Comparison of ENCODE assay signal across 8 cellular contexts in the genomic region with DNA sequence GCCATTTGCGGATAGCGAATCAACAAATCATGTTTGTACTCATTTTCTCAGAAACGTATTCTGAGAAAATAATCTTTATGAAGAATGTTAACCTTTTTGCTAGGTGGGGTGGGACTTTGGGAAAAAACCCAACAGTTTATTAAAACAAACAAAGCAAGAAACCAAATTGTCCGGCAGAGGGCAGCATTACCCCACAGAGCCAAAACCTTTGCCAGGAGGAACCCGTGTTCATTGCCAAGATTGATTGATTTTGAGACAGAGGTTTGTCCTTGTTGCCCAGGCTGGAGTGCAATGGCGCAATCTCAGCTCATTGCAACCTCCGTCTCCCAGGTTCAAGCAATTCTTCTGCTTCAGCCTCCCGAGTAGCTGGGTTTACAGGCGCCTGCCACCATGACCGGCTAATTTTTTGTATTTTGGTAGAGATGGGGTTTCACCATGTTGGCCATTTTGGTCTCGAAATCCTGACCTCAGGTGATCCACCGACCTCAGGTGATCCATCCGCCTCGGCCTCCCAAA.
DNase-seq lines count a peak whose midpoint lies in the region; ATAC-seq and TF ChIP-seq lines count a peak whose summit lies in the region.

No MANE protein-coding gene starts in this region.

- no peaks in the 10 kb centered on the region for H3K27me3 ChIP-seq in NT2/D1 (ENCODE audit: insufficient read depth, insufficient read length)

- no peak overlapping the region for H3K9ac ChIP-seq in NT2/D1 (ENCODE audit: insufficient read length, low read depth)

- H3K4me3 ChIP-seq in NT2/D1 (ENCODE audit: insufficient read length, low read depth) = no peak overlapping the region

- H3K36me3 Mint-ChIP-seq in naive B cell = no peaks in the 10 kb centered on the region
- H3K36me3 Mint-ChIP-seq in stimulated activated effector memory CD8-positive, alpha-beta T cell treated with anti-CD3 and anti-CD28 coated beads, Interleukin-12 subunit alpha, Interleukin-12 subunit beta, amount 100 ng/mL, for 72 hours = no peaks in the 10 kb centered on the region

- no peaks in the 10 kb centered on the region for H3K4me1 ChIP-seq in NT2/D1 (ENCODE audit: insufficient read depth, insufficient read length)

- DNase-seq in CMK (ENCODE audit: low read depth) (peak; percentile 31), HuH-7 (ENCODE audit: low spot score) (peak; percentile 72), NT2/D1 (ENCODE audit: low read depth, low spot score) (peak; percentile 82), erythroblast (lab: John Stamatoyannopoulos, UW) (peak; percentile 66 to 84), naive B cell (peak; percentile 59)
- peak; percentile 43 for DNase-seq in activated CD8-positive, alpha-beta memory T cell treated with anti-CD3 and anti-CD28 coated beads, Interleukin-2, amount 50 U/mL, for 1 hour (ENCODE audit: extremely low read depth)
- peak; percentile 65 to 83 for DNase-seq in stimulated activated effector memory CD8-positive, alpha-beta T cell treated with anti-CD3 and anti-CD28 coated beads, Interleukin-12 subunit alpha, Interleukin-12 subunit beta, amount 100 ng/mL, for 72 hours (ENCODE audit: low spot score in 2 of 2)

- no peak for TF ChIP-seq POLR2A in erythroblast (IDR thresholded peaks at IDR 0.05; ENCODE audit: low read length)

- no peak overlapping the region for H3K4me3 Mint-ChIP-seq in naive B cell
- no peak overlapping the region for H3K4me3 Mint-ChIP-seq in stimulated activated effector memory CD8-positive, alpha-beta T cell treated with anti-CD3 and anti-CD28 coated beads, Interleukin-12 subunit alpha, Interleukin-12 subunit beta, amount 100 ng/mL, for 72 hours

- H3K9me3 Mint-ChIP-seq in naive B cell = peaks cover 0 to 12% (median 2%) of the 10 kb centered on the region in 7 donors
- H3K9me3 Mint-ChIP-seq in stimulated activated effector memory CD8-positive, alpha-beta T cell treated with anti-CD3 and anti-CD28 coated beads, Interleukin-12 subunit alpha, Interleukin-12 subunit beta, amount 100 ng/mL, for 72 hours = no peaks in the 10 kb centered on the region

- peak in 1 of 2 donors; percentile 53 for ATAC-seq in naive B cell (ENCODE audit: low read depth in 2 of 2)
- ATAC-seq in stimulated activated effector memory CD8-positive, alpha-beta T cell treated with anti-CD3 and anti-CD28 coated beads, Interleukin-12 subunit alpha, Interleukin-12 subunit beta, amount 100 ng/mL, for 72 hours = no peak
- ATAC-seq in GM21381 (IDR thresholded peaks at IDR 0.05; ENCODE audit: unreplicated experiment) = no peak

- H3K36me3 ChIP-seq in NT2/D1 (ENCODE audit: insufficient read depth, insufficient read length, low read length) = no peaks in the 10 kb centered on the region

- no peak overlapping the region for H3K27ac Mint-ChIP-seq in naive B cell
- H3K27ac Mint-ChIP-seq in stimulated activated effector memory CD8-positive, alpha-beta T cell treated with anti-CD3 and anti-CD28 coated beads, Interleukin-12 subunit alpha, Interleukin-12 subunit beta, amount 100 ng/mL, for 72 hours = no peak overlapping the region

- no peaks in the 10 kb centered on the region for H3K4me1 Mint-ChIP-seq in naive B cell
- H3K4me1 Mint-ChIP-seq in stimulated activated effector memory CD8-positive, alpha-beta T cell treated with anti-CD3 and anti-CD28 coated beads, Interleukin-12 subunit alpha, Interleukin-12 subunit beta, amount 100 ng/mL, for 72 hours = no peaks in the 10 kb centered on the region

- H3K27me3 Mint-ChIP-seq in naive B cell = peaks cover 18 to 30% (median 20%) of the 10 kb centered on the region in 3 donors

- no peaks in the 10 kb centered on the region for H3K9me3 ChIP-seq in NT2/D1 (ENCODE audit: insufficient read depth, low read length)

Comparison
In these comparisons a context has a peak if more than half of its experiments do, and no peak if none do; other contexts are left out.
1. DNase-seq: peak in every context shown above with its lines; median percentile 82 in NT2/D1; 75 in erythroblast; 74 in stimulated activated effector memory CD8-positive, alpha-beta T cell treated with anti-CD3 and anti-CD28 coated beads, Interleukin-12 subunit alpha, Interleukin-12 subunit beta, amount 100 ng/mL, for 72 hours; 72 in HuH-7; 59 in naive B cell; 43 in activated CD8-positive, alpha-beta memory T cell treated with anti-CD3 and anti-CD28 coated beads, Interleukin-2, amount 50 U/mL, for 1 hour; 31 in CMK.